ENCODE assay signal across 23 cellular contexts in the genomic region with DNA sequence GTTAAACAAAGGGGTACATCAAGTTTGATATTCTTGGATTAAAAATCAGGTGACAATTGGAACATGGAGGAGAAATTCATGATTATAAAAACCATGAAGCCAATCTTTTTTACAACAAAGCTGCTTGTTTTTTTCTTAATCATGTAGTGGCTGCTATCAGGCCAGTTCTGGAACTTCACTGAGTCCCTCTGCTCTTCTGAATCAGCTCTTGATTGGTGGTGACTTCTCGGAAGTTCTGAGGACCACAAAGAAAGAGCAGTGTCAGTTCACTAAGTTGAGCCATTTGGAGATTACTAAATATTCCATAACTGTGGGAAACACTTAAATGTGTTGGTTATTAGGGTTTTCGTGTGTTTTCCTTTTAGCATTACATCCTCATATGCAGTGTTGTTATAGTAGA. TPM values are rescaled to one million over a fixed set of nuclear protein-coding genes. Genes with fewer than 3 reads are reported as not detected.
DNase-seq lines count a peak whose midpoint lies in the region; ATAC-seq and TF ChIP-seq lines count a peak whose summit lies in the region.
"Had no signal": no experiment of that assay in that cellular context is flagged by ENCODE, and none has a peak within 500 bp of the region (broad histone marks: within the 10 kb centered on the region; RNA-seq: fewer than 3 reads in every experiment).

No MANE protein-coding gene starts in this region.

- H3K9me3 Mint-ChIP-seq in central memory CD8-positive, alpha-beta T cell: no peaks in the 10 kb centered on the region
- H3K9me3 Mint-ChIP-seq in stimulated activated effector memory CD8-positive, alpha-beta T cell treated with anti-CD3 and anti-CD28 coated beads, Interleukin-12 subunit alpha, Interleukin-12 subunit beta, amount 100 ng/mL, for 72 hours: no peaks in the 10 kb centered on the region
- H3K9me3 Mint-ChIP-seq: naive thymus-derived CD4-positive, alpha-beta T cell had no signal

- H3K27me3 ChIP-seq in cardiac muscle cell (no peaks in the 10 kb centered on the region), heart right ventricle (no peaks in the 10 kb centered on the region)
- H3K27me3 ChIP-seq: dorsolateral prefrontal cortex, left lung, pancreas, suprapubic skin, vagina had no signal

- no peak overlapping the region for H3K4me3 Mint-ChIP-seq in T-helper 17 cell
- no peak overlapping the region for H3K4me3 Mint-ChIP-seq in central memory CD8-positive, alpha-beta T cell
- H3K4me3 Mint-ChIP-seq in stimulated activated effector memory CD8-positive, alpha-beta T cell treated with anti-CD3 and anti-CD28 coated beads, Interleukin-12 subunit alpha, Interleukin-12 subunit beta, amount 100 ng/mL, for 72 hours: peak overlapping the region; percentile 4
- H3K4me3 Mint-ChIP-seq: naive thymus-derived CD4-positive, alpha-beta T cell had no signal

- no peaks in the 10 kb centered on the region for H3K9me3 ChIP-seq in cardiac muscle cell (ENCODE audit: low read depth)
- H3K9me3 ChIP-seq in heart right ventricle: no peaks in the 10 kb centered on the region
- H3K9me3 ChIP-seq in T-helper 17 cell (ENCODE audit: control insufficient read depth, low read length, poor library complexity, severe bottlenecking): no peaks in the 10 kb centered on the region
- H3K9me3 ChIP-seq: left lung, pancreas, suprapubic skin, vagina had no signal

- intact Hi-C loops in heart right ventricle (cut with DNase I): no loop called here

- 86 to 90% methylated on average over 2 of the region's 2 CpGs for WGBS in heart right ventricle, 2 donors

- H3K27ac ChIP-seq in cardiac muscle cell: peak overlapping the region; percentile 34
- H3K27ac ChIP-seq in heart right ventricle: no peak overlapping the region
- H3K27ac ChIP-seq: dorsolateral prefrontal cortex, left lung, pancreas, suprapubic skin, vagina had no signal

- H3K27me3 Mint-ChIP-seq in T-helper 17 cell: no peaks in the 10 kb centered on the region
- H3K27me3 Mint-ChIP-seq in central memory CD8-positive, alpha-beta T cell: no peaks in the 10 kb centered on the region
- H3K27me3 Mint-ChIP-seq: naive thymus-derived CD4-positive, alpha-beta T cell had no signal

- peak overlapping the region; percentile 11 for H3K27ac Mint-ChIP-seq in T-helper 17 cell
- peak overlapping the region; percentile 51 for H3K27ac Mint-ChIP-seq in central memory CD8-positive, alpha-beta T cell (ENCODE audit: low read depth)
- peak overlapping the region; percentile 83 for H3K27ac Mint-ChIP-seq in stimulated activated effector memory CD8-positive, alpha-beta T cell treated with anti-CD3 and anti-CD28 coated beads, Interleukin-12 subunit alpha, Interleukin-12 subunit beta, amount 100 ng/mL, for 72 hours

- ATAC-seq in heart right ventricle: no peak
- ATAC-seq in T-helper 17 cell: no peak
- ATAC-seq in central memory CD8-positive, alpha-beta T cell (replicated peaks; ENCODE audit: extremely low read depth, poor library complexity, severe bottlenecking): no peak
- ATAC-seq in stimulated activated effector memory CD8-positive, alpha-beta T cell treated with anti-CD3 and anti-CD28 coated beads, Interleukin-12 subunit alpha, Interleukin-12 subunit beta, amount 100 ng/mL, for 72 hours: peak; percentile 79
- ATAC-seq in HG02870 (IDR thresholded peaks at IDR 0.05; ENCODE audit: unreplicated experiment): no peak
- ATAC-seq: left lung; naive thymus-derived CD4-positive, alpha-beta T cell; pancreas; sciatic nerve; SK-N-SH treated with all-trans-retinoic acid at 6 μM for 48 hours had no signal

- H3K4me3 ChIP-seq in cardiac muscle cell: no peak overlapping the region
- no peak overlapping the region for H3K4me3 ChIP-seq in heart right ventricle
- H3K4me3 ChIP-seq: dorsolateral prefrontal cortex, left lung, pancreas, suprapubic skin, vagina had no signal

- no peak for TF ChIP-seq CTCF in cardiac muscle cell (IDR thresholded peaks at IDR 0.05; ENCODE audit: low read depth, low read length)
- TF ChIP-seq CTCF in heart right ventricle (IDR thresholded peaks at IDR 0.05): no peak
- no peak for TF ChIP-seq CTCF in GM20000 (IDR thresholded peaks at IDR 0.05; ENCODE audit: extremely low read depth, missing control alignments)

- H3K36me3 Mint-ChIP-seq in T-helper 17 cell (ENCODE audit: low read depth): no peaks in the 10 kb centered on the region
- H3K36me3 Mint-ChIP-seq in central memory CD8-positive, alpha-beta T cell (ENCODE audit: insufficient read depth): peaks cover 53% of the 10 kb centered on the region
- peaks cover 100% of the 10 kb centered on the region for H3K36me3 Mint-ChIP-seq in stimulated activated effector memory CD8-positive, alpha-beta T cell treated with anti-CD3 and anti-CD28 coated beads, Interleukin-12 subunit alpha, Interleukin-12 subunit beta, amount 100 ng/mL, for 72 hours

- peaks cover 18% of the 10 kb centered on the region for H3K4me1 Mint-ChIP-seq in T-helper 17 cell
- H3K4me1 Mint-ChIP-seq in central memory CD8-positive, alpha-beta T cell: peaks cover 42% of the 10 kb centered on the region
- peaks cover 32% of the 10 kb centered on the region for H3K4me1 Mint-ChIP-seq in stimulated activated effector memory CD8-positive, alpha-beta T cell treated with anti-CD3 and anti-CD28 coated beads, Interleukin-12 subunit alpha, Interleukin-12 subunit beta, amount 100 ng/mL, for 72 hours

- H3K36me3 ChIP-seq in cardiac muscle cell (peaks cover 30% of the 10 kb centered on the region), heart right ventricle (peaks cover 0 to 67% (median 20%) of the 10 kb centered on the region in 9 donors)

- H3K4me1 ChIP-seq in cardiac muscle cell (ENCODE audit: low read depth) (no peaks in the 10 kb centered on the region), heart right ventricle (peaks cover 0 to 34% (median 16%) of the 10 kb centered on the region in 9 donors)

- DNase-seq in cardiac muscle cell (ENCODE audit: low read depth in 1 of 2, low spot score in 1 of 2) (no peak), heart right ventricle (no peak), T-helper 17 cell (no peak), NAMALWA (ENCODE audit: low spot score) (no peak), GM20000 (ENCODE audit: low spot score) (no peak)
- DNase-seq in central memory CD8-positive, alpha-beta T cell (ENCODE audit: low spot score in 2 of 2): no peak
- no peak for DNase-seq in stimulated activated effector memory CD8-positive, alpha-beta T cell treated with anti-CD3 and anti-CD28 coated beads, Interleukin-12 subunit alpha, Interleukin-12 subunit beta, amount 100 ng/mL, for 72 hours (ENCODE audit: low spot score in 2 of 2)
- DNase-seq: activated gamma-delta T cell; aorta; C1 segment of cervical spinal cord; dorsolateral prefrontal cortex; H7; KBM-7; left lung; naive thymus-derived CD4-positive, alpha-beta T cell; NCI-H1436 treated with DMSO at 0.1 percent for 48 hours; NCI-H524; pancreas had no signal

RNA-seq across cellular contexts. Expression of a gene that starts 8.5 kb away (rescaled TPM):
- 374 and 722 TPM in 2 replicates for total RNA-seq in cardiac muscle cell
- polyA plus RNA-seq in cardiac muscle cell: 50.0 and 81.5 TPM in 2 replicates
- 100 to 1,000 TPM; 364 to 477 (median 431) TPM for total RNA-seq in heart right ventricle
- 10 to 100 TPM; 53.2 to 63.5 TPM for polyA plus RNA-seq in heart right ventricle
- total RNA-seq in T-helper 17 cell: 100 to 1,000 TPM; 635 to 667 TPM

RNA-seq across cellular contexts. Expression of a gene that starts 35.2 kb away (rescaled TPM):
- 3.9 and 4.5 TPM in 2 replicates for total RNA-seq in cardiac muscle cell
- polyA plus RNA-seq in cardiac muscle cell: 2.2 and 5.1 TPM in 2 replicates
- total RNA-seq in heart right ventricle: 100 to 1,000 TPM in 3 of 10 donors, 10 to 100 TPM in 7; 60.6 to 139 (median 77.1) TPM
- 100 to 1,000 TPM in 1 of 2 donors, 10 to 100 TPM in 1; 68.1 to 364 TPM for polyA plus RNA-seq in heart right ventricle
- total RNA-seq in T-helper 17 cell: 1 to 10 TPM; 1.4 to 3.1 TPM

Comparison
In these comparisons a context has a peak if more than half of its experiments do, and no peak if none do; other contexts are left out.
1. RNA of a gene that starts 35.2 kb away (total RNA-seq): 60.6 to 139 TPM in heart right ventricle; 3.9 to 4.5 TPM in cardiac muscle cell and 1.4 to 3.1 TPM in T-helper 17 cell; every median in the first group is over 10 times any median in the second.
2. H3K27ac Mint-ChIP-seq: peak in every context shown above with its lines; median percentile 83 in stimulated activated effector memory CD8-positive, alpha-beta T cell treated with anti-CD3 and anti-CD28 coated beads, Interleukin-12 subunit alpha, Interleukin-12 subunit beta, amount 100 ng/mL, for 72 hours; 51 in central memory CD8-positive, alpha-beta T cell; 11 in T-helper 17 cell.